ENCODE assay signal across 1 cellular context in the genomic region with DNA sequence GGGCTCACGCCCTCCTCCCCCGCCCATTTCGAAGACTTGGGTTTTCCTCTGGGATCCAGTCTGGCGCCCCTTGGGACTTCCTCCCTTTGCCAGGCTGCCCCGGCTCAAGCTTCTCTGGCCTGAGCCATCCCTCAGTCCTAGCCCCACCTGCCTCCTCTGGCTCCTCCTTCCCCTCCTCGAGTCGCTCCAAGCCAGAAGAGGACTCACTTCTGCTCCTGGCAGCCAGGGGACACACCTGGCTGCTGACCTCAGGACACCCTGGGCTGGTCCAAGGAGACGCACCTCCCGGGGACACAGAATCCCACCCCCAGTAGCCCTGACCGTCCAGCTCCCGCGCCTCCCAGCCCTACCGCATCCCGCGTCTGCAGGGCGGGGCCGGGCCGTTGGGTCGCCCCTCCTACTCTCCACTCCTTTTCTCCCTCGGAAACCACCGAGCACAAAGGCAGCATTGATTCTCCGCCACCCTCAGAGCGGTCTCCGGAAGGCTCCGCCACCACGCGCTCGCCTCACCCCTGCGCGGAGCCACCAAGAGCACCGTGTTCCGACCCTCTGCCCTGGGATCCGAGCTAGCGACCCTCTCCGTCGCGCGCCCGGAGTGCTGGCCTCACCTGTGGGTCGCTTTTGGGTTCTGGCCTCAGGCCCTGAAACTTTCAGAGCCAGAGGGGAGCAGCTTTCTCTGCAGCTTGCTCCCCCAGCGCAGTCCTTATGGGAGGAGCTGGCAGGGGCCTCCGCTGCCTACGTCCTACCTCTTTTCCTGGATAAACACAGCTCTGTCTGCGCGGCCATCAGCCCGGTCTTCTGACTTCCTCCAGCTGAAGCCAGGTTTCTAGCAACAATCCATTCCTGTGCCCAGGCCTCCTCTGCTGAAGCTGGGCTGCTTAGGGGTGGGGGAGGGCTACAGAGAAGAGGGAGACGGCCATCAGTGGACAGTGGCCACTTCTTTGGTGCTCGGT.
TF ChIP-seq lines count a peak whose summit lies in the region.

A gene (minus strand): TSS at position 364 of the 953 bp plus-strand sequence. CDS start 831 bp downstream, outside the sequence.

TF ChIP-seq in GM23338, 12 proteins besides CTCF, POLR2A, EP300 and RAD21 (continued from another document):
- TF ChIP-seq, protein P1, sequence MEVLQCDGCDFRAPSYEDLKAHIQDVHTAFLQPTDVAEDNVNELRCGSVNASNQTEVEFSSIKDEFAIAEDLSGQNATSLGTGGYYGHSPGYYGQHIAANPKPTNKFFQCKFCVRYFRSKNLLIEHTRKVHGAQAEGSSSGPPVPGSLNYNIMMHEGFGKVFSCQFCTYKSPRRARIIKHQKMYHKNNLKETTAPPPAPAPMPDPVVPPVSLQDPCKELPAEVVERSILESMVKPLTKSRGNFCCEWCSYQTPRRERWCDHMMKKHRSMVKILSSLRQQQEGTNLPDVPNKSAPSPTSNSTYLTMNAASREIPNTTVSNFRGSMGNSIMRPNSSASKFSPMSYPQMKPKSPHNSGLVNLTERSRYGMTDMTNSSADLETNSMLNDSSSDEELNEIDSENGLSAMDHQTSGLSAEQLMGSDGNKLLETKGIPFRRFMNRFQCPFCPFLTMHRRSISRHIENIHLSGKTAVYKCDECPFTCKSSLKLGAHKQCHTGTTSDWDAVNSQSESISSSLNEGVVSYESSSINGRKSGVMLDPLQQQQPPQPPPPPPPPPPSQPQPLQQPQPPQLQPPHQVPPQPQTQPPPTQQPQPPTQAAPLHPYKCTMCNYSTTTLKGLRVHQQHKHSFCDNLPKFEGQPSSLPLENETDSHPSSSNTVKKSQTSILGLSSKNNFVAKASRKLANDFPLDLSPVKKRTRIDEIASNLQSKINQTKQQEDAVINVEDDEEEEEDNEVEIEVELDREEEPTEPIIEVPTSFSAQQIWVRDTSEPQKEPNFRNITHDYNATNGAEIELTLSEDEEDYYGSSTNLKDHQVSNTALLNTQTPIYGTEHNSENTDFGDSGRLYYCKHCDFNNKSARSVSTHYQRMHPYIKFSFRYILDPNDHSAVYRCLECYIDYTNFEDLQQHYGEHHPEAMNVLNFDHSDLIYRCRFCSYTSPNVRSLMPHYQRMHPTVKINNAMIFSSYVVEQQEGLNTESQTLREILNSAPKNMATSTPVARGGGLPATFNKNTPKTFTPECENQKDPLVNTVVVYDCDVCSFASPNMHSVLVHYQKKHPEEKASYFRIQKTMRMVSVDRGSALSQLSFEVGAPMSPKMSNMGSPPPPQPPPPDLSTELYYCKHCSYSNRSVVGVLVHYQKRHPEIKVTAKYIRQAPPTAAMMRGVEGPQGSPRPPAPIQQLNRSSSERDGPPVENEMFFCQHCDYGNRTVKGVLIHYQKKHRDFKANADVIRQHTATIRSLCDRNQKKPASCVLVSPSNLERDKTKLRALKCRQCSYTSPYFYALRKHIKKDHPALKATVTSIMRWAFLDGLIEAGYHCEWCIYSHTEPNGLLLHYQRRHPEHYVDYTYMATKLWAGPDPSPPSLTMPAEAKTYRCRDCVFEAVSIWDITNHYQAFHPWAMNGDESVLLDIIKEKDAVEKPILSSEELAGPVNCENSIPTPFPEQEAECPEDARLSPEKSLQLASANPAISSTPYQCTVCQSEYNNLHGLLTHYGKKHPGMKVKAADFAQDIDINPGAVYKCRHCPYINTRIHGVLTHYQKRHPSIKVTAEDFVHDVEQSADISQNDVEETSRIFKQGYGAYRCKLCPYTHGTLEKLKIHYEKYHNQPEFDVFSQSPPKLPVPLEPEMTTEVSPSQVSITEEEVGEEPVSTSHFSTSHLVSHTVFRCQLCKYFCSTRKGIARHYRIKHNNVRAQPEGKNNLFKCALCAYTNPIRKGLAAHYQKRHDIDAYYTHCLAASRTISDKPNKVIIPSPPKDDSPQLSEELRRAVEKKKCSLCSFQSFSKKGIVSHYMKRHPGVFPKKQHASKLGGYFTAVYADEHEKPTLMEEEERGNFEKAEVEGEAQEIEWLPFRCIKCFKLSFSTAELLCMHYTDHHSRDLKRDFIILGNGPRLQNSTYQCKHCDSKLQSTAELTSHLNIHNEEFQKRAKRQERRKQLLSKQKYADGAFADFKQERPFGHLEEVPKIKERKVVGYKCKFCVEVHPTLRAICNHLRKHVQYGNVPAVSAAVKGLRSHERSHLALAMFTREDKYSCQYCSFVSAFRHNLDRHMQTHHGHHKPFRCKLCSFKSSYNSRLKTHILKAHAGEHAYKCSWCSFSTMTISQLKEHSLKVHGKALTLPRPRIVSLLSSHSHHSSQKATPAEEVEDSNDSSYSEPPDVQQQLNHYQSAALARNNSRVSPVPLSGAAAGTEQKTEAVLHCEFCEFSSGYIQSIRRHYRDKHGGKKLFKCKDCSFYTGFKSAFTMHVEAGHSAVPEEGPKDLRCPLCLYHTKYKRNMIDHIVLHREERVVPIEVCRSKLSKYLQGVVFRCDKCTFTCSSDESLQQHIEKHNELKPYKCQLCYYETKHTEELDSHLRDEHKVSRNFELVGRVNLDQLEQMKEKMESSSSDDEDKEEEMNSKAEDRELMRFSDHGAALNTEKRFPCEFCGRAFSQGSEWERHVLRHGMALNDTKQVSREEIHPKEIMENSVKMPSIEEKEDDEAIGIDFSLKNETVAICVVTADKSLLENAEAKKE (CRISPR knock-in tag; IDR thresholded peaks at IDR 0.05), result no peak
